9 cellular contexts compared by ENCODE assay signal in genomic region chr7:2063562-2064360, GRCh38.
DNase-seq lines count a peak whose midpoint lies in the region; ATAC-seq and TF ChIP-seq lines count a peak whose summit lies in the region.
"Had no signal": no experiment of that assay in that cellular context is flagged by ENCODE, and none has a peak within 500 bp of the region (broad histone marks: within the 10 kb centered on the region; RNA-seq: fewer than 3 reads in every experiment).

No MANE protein-coding gene starts in this region.

- CTCF ChIA-PET in activated CD4-positive, alpha-beta T cell treated with anti-CD3 and anti-CD28 coated beads, Interleukin-2, amount 10 ng/mL, durations not matched to agents 7 days and 5 days (lab: Charles Lee), result interaction anchor here (0.7 to 2.5 kb wide), 2 partner anchors 9 to 15 kb away, joined by 3 to 11 read pairs; no protein-coding TSS in a partner anchor
- CTCF ChIA-PET in WTC11 (lab: Charles Lee), result interaction anchor here (0.5 to 1.5 kb wide), 7 partner anchors 23 to 998 kb away, joined by 3 to 5 read pairs (median 3); no protein-coding TSS in a partner anchor

- ATAC-seq in WTC11, result peak; percentile 52
- peak; percentile 56 for ATAC-seq in upper lobe of right lung

- no peak overlapping the region for H3K4me3 ChIP-seq in upper lobe of right lung

- peaks cover 15% of the 10 kb centered on the region for H3K9me3 Mint-ChIP-seq in activated CD4-positive, alpha-beta T cell treated with anti-CD3 and anti-CD28 coated beads, Interleukin-2, amount 10 ng/mL, durations not matched to agents 7 days and 5 days
- peaks cover 16% of the 10 kb centered on the region for H3K9me3 Mint-ChIP-seq in WTC11

- H3K36me3 ChIP-seq in upper lobe of right lung, result peaks cover 5% of the 10 kb centered on the region

- H3K4me3 Mint-ChIP-seq in activated CD4-positive, alpha-beta T cell treated with anti-CD3 and anti-CD28 coated beads, Interleukin-2, amount 10 ng/mL, durations not matched to agents 7 days and 5 days, result no peak overlapping the region
- H3K4me3 Mint-ChIP-seq in WTC11, result no peak overlapping the region

- peaks cover 10% of the 10 kb centered on the region for H3K4me1 ChIP-seq in upper lobe of right lung

- no peaks in the 10 kb centered on the region for H3K27me3 Mint-ChIP-seq in activated CD4-positive, alpha-beta T cell treated with anti-CD3 and anti-CD28 coated beads, Interleukin-2, amount 10 ng/mL, durations not matched to agents 7 days and 5 days
- H3K27me3 Mint-ChIP-seq in WTC11 (ENCODE audit: low read depth), result peaks cover 2% of the 10 kb centered on the region; the same call in 1 of the 2 replicates

- TF ChIP-seq CTCF in WTC11 (IDR thresholded peaks at IDR 0.05) (no peak), upper lobe of right lung (IDR thresholded peaks at IDR 0.05) (no peak), GM13976 (IDR thresholded peaks at IDR 0.05; ENCODE audit: borderline replicate concordance, control extremely low read depth, extremely low read depth, insufficient read depth, missing control alignments) (no peak)

- intact Hi-C loops in upper lobe of right lung (cut with DNase I), result no loop called here

- no peaks in the 10 kb centered on the region for H3K27me3 ChIP-seq in upper lobe of right lung

- no peak for DNase-seq in activated CD4-positive, alpha-beta T cell treated with anti-CD3 and anti-CD28 coated beads, Interleukin-2, amount 10 ng/mL, durations not matched to agents 7 days and 5 days
- DNase-seq in activated CD4-positive, alpha-beta T cell treated with anti-CD3 and anti-CD28 coated beads for 4 hours, result no peak
- DNase-seq in WTC11 (ENCODE audit: low spot score) (no peak), iPS-NIHi7 (ENCODE audit: extremely low spot score) (peak; percentile 43), upper lobe of right lung (no peak), GM13976 (ENCODE audit: low spot score) (no peak), GM19238 (ENCODE audit: insufficient read length, low spot score) (no peak), SIG-M5 treated with dmso at 0.1 percent for 504 hours (lab: John Stamatoyannopoulos, UW; ENCODE audit: unreplicated experiment) (no peak)
- DNase-seq: stimulated activated CD4-positive, alpha-beta T cell treated with anti-CD3 and anti-CD28 coated beads, Interleukin-1b, Interleukin-23, amount 100 ng/mL, for 48 hours had no signal

- peaks cover 14% of the 10 kb centered on the region for H3K36me3 Mint-ChIP-seq in activated CD4-positive, alpha-beta T cell treated with anti-CD3 and anti-CD28 coated beads, Interleukin-2, amount 10 ng/mL, durations not matched to agents 7 days and 5 days (ENCODE audit: low read depth)
- H3K36me3 Mint-ChIP-seq in WTC11, result peaks cover 27% of the 10 kb centered on the region

- POLR2A ChIA-PET in activated CD4-positive, alpha-beta T cell treated with anti-CD3 and anti-CD28 coated beads, Interleukin-2, amount 10 ng/mL, durations not matched to agents 7 days and 5 days (lab: Charles Lee), result no interaction called here
- POLR2A ChIA-PET in WTC11 (lab: Charles Lee), result no interaction called here

- peaks cover 25% of the 10 kb centered on the region for H3K4me1 Mint-ChIP-seq in activated CD4-positive, alpha-beta T cell treated with anti-CD3 and anti-CD28 coated beads, Interleukin-2, amount 10 ng/mL, durations not matched to agents 7 days and 5 days
- no peaks in the 10 kb centered on the region for H3K4me1 Mint-ChIP-seq in WTC11

- H3K27ac ChIP-seq in upper lobe of right lung, result no peak overlapping the region

- in situ Hi-C loops in GM13976 (cut with MboI; ENCODE audit: low sequenced_read_pairs, unreplicated experiment), result no loop called here

- H3K27ac Mint-ChIP-seq in activated CD4-positive, alpha-beta T cell treated with anti-CD3 and anti-CD28 coated beads, Interleukin-2, amount 10 ng/mL, durations not matched to agents 7 days and 5 days, result peak overlapping the region; percentile 64
- H3K27ac Mint-ChIP-seq in WTC11, result no peak overlapping the region; the same call in 1 of the 2 replicates

- H3K9me3 ChIP-seq in upper lobe of right lung, result no peaks in the 10 kb centered on the region

TF ChIP-seq in WTC11, 78 proteins besides CTCF, POLR2A, EP300 and RAD21:
- TF ChIP-seq TEAD4 (CRISPR knock-in tag; IDR thresholded peaks at IDR 0.05) (no peak), KAT7 (CRISPR knock-in tag; IDR thresholded peaks at IDR 0.05; ENCODE audit: borderline replicate concordance) (no peak), ZNF263 (CRISPR knock-in tag; IDR thresholded peaks at IDR 0.05; ENCODE audit: low read depth) (no peak), HMGXB4 (CRISPR knock-in tag; IDR thresholded peaks at IDR 0.05) (no peak), NFATC4 (CRISPR knock-in tag; IDR thresholded peaks at IDR 0.05) (no peak), SOX15 (CRISPR knock-in tag; IDR thresholded peaks at IDR 0.05) (no peak), ERG (CRISPR knock-in tag; IDR thresholded peaks at IDR 0.05) (no peak), MXD4 (CRISPR knock-in tag; IDR thresholded peaks at IDR 0.05; ENCODE audit: borderline replicate concordance) (no peak), EMX1 (CRISPR knock-in tag; IDR thresholded peaks at IDR 0.05) (no peak), ZNF317 (CRISPR knock-in tag; IDR thresholded peaks at IDR 0.05; ENCODE audit: borderline replicate concordance, low read depth) (no peak), ZNF138 (CRISPR knock-in tag; conservative IDR thresholded peaks at IDR 0.05) (no peak), ATF6 (CRISPR knock-in tag; IDR thresholded peaks at IDR 0.05) (no peak), USF1 (CRISPR knock-in tag; IDR thresholded peaks at IDR 0.05) (no peak), E2F4 (CRISPR knock-in tag; IDR thresholded peaks at IDR 0.05; ENCODE audit: borderline replicate concordance, low read depth) (no peak)
